ENCODE assay signal across 25 cellular contexts in genomic region chr4:78162821-78163220, GRCh38.
A peak's percentile ranks its signal among the peaks of the same experiment; 100 is the strongest.
DNase-seq lines count a peak whose midpoint lies in the region; ATAC-seq, FAIRE-seq and TF ChIP-seq lines count a peak whose summit lies in the region.
"Had no signal": no experiment of that assay in that cellular context is flagged by ENCODE, and none has a peak within 500 bp of the region (broad histone marks: within the 10 kb centered on the region; RNA-seq: fewer than 3 reads in every experiment).

No MANE protein-coding gene starts in this region.

- H3K9ac ChIP-seq in HUES48 (ENCODE audit: low read depth, low read length) (no peak overlapping the region), neuronal stem cell (ENCODE audit: low read depth, low read length, poor library complexity) (no peak overlapping the region)
- H3K9ac ChIP-seq: SK-N-SH had no signal

- H3K23ac ChIP-seq in neuronal stem cell (ENCODE audit: low read depth, low read length, poor library complexity), result no peak overlapping the region

- H4K8ac ChIP-seq in neuronal stem cell (ENCODE audit: low read depth, low read length), result no peak overlapping the region

- H3K36me3 ChIP-seq in HUES48 (ENCODE audit: control insufficient read depth, insufficient read depth, low read length), result no peaks in the 10 kb centered on the region
- H3K36me3 ChIP-seq in bronchial epithelial cell (ENCODE audit: control insufficient read depth, insufficient read depth, low read length), result no peaks in the 10 kb centered on the region
- H3K36me3 ChIP-seq in hepatocyte (replicated peaks; ENCODE audit: insufficient read depth, low read depth), result no peaks in the 10 kb centered on the region
- H3K36me3 ChIP-seq in neuronal stem cell (replicated peaks in 1 of 2; ENCODE audit: control insufficient read depth in 2 of 2, insufficient read depth in 2 of 2, low read length in 2 of 2), result no peaks in the 10 kb centered on the region
- H3K36me3 ChIP-seq: BE2C had no signal

- no peak overlapping the region for H2AK5ac ChIP-seq in neuronal stem cell (ENCODE audit: low read depth, low read length)

- TF ChIP-seq CTCF in bronchial epithelial cell (IDR thresholded peaks at IDR 0.05; ENCODE audit: insufficient read depth, low read length, severe bottlenecking) (no peak), hepatocyte (IDR thresholded peaks at IDR 0.05; ENCODE audit: poor library complexity) (no peak)

- no peak for FAIRE-seq in bronchial epithelial cell (lab: Jason Lieb, UNC)

- H3K4me2 ChIP-seq in hepatocyte (peak overlapping the region; percentile 62), neuronal stem cell (ENCODE audit: insufficient read depth, low read length, poor library complexity, severe bottlenecking) (no peak overlapping the region)
- H3K4me2 ChIP-seq: SK-N-SH had no signal

- H3K27ac ChIP-seq in HUES48 (ENCODE audit: low read depth, low read length) (peak overlapping the region; percentile 44), hepatocyte (no peak overlapping the region), neuronal stem cell (replicated peaks; ENCODE audit: low read length) (no peak overlapping the region)
- H3K27ac ChIP-seq: RWPE1 had no signal

- no peak overlapping the region for H3K14ac ChIP-seq in neuronal stem cell (ENCODE audit: low read length)

- no peaks in the 10 kb centered on the region for H3K9me2 ChIP-seq in hepatocyte (replicated peaks; ENCODE audit: insufficient read depth)
- H3K9me2 ChIP-seq: SK-N-SH had no signal

- peaks cover 39% of the 10 kb centered on the region for H3K79me2 ChIP-seq in hepatocyte

- WGBS in hepatocyte (ENCODE audit: low lambda C conversion rate, missing lambda C conversion rate), result 53% methylated on average over 3 of the region's 3 CpGs
- WGBS in neuronal stem cell (ENCODE audit: extremely low coverage in 2 of 2, insufficient read length in 2 of 2, insufficient replicate concordance in 1 of 2), 2 donors, result no CpG with 5 or more reads among the region's 3 CpGs

- H2BK120ac ChIP-seq in neuronal stem cell (ENCODE audit: low read depth, low read length), result no peak overlapping the region

- no peaks in the 10 kb centered on the region for H3K79me1 ChIP-seq in neuronal stem cell (ENCODE audit: low read depth, low read length)

- no peak overlapping the region for H2BK5ac ChIP-seq in neuronal stem cell (ENCODE audit: low read length)

- H4K20me1 ChIP-seq in hepatocyte (ENCODE audit: insufficient read depth, poor library complexity, severe bottlenecking), result no peaks in the 10 kb centered on the region

- H3K9me3 ChIP-seq in HUES48 (ENCODE audit: control insufficient read depth, insufficient read depth, low read length), result no peaks in the 10 kb centered on the region
- H3K9me3 ChIP-seq in hepatocyte (ENCODE audit: low read depth), result no peaks in the 10 kb centered on the region
- peaks cover 0 to 2% of the 10 kb centered on the region in 2 donors for H3K9me3 ChIP-seq in neuronal stem cell (replicated peaks in 1 of 2; ENCODE audit: control insufficient read depth in 2 of 2, insufficient read depth in 1 of 2, low read depth in 1 of 2, low read length in 2 of 2)
- H3K9me3 ChIP-seq: BE2C, SK-N-SH had no signal

- CTCF ChIA-PET in HEK293T (lab: Yijun Ruan, JAX), result no interaction called here

- H3K4me1 ChIP-seq in HUES48 (ENCODE audit: control insufficient read depth, insufficient read depth, low read length) (peaks cover 34% of the 10 kb centered on the region), hepatocyte (ENCODE audit: insufficient read depth) (peaks cover 6% of the 10 kb centered on the region), neuronal stem cell (ENCODE audit: control insufficient read depth in 2 of 2, insufficient read depth in 1 of 2, low read depth in 1 of 2, low read length in 2 of 2) (no peaks in the 10 kb centered on the region)

- H2BK15ac ChIP-seq in neuronal stem cell (ENCODE audit: low read length), result no peak overlapping the region

- no peak overlapping the region for H3K4ac ChIP-seq in neuronal stem cell (ENCODE audit: low read length)

- peak overlapping the region; percentile 5 for H2AFZ ChIP-seq in hepatocyte
- H2AFZ ChIP-seq in neuronal stem cell (ENCODE audit: low read length), result peak overlapping the region; percentile 56

- H4K91ac ChIP-seq in neuronal stem cell (ENCODE audit: low read depth, low read length, poor library complexity), result no peak overlapping the region

- no peak overlapping the region for H2BK12ac ChIP-seq in neuronal stem cell (ENCODE audit: low read length)

- ATAC-seq in GM21737 (IDR thresholded peaks at IDR 0.05; ENCODE audit: unreplicated experiment), result no peak

- H3K4me3 ChIP-seq in HUES48 (ENCODE audit: low read depth, low read length) (no peak overlapping the region), bronchial epithelial cell (ENCODE audit: low read depth, low read length) (no peak overlapping the region), hepatocyte (no peak overlapping the region), neuronal stem cell (ENCODE audit: low read length in 2 of 2) (no peak overlapping the region)

- no peaks in the 10 kb centered on the region for H3K27me3 ChIP-seq in HUES48 (ENCODE audit: control insufficient read depth, insufficient read depth, low read length)
- H3K27me3 ChIP-seq in bronchial epithelial cell (ENCODE audit: control insufficient read depth, insufficient read depth, low read length), result no peaks in the 10 kb centered on the region
- no peaks in the 10 kb centered on the region for H3K27me3 ChIP-seq in hepatocyte
- peaks cover 0 to 2% (median 0%) of the 10 kb centered on the region in 3 experiments for H3K27me3 ChIP-seq in neuronal stem cell (ENCODE audit: control insufficient read depth in 3 of 3, insufficient read depth in 3 of 3, low read depth in 1 of 3, low read length in 3 of 3)
- H3K27me3 ChIP-seq: BE2C had no signal

- no peak overlapping the region for H3K18ac ChIP-seq in neuronal stem cell (ENCODE audit: low read length)

- POLR2A ChIA-PET in HEK293T (lab: Yijun Ruan, JAX), result no interaction called here

- peak; percentile 69 for DNase-seq in bronchial epithelial cell (ENCODE audit: low read depth)
- DNase-seq in hepatocyte (ENCODE audit: low spot score), result no peak
- DNase-seq in neuronal stem cell (ENCODE audit: low spot score), result no peak
- DNase-seq in HEK293T (ENCODE audit: extremely low spot score), result no peak
- no peak for DNase-seq in mesenteric fat pad (ENCODE audit: low spot score)
- no peak for DNase-seq in NCI-H345 treated with DMSO at 0.1 percent for 48 hours (lab: John Stamatoyannopoulos, UW; ENCODE audit: unreplicated experiment)
- DNase-seq: BE2C; EL; GF-D8; H7; KBM-7; MM.1S; NCI-H1048; NCI-H1417 treated with DMSO at 0.1 percent for 48 hours; NCI-H187; NCI-H2107; NCI-H2227 treated with DMSO at 0.1 percent for 48 hours; NCI-H510A treated with DMSO at 0.1 percent for 48 hours; NCI-H774; NK-92 treated with Interleukin-12 subunit alpha and Interleukin-12 subunit beta, amount 100 ng/mL, for 24 hours; SIG-M5; SK-N-SH had no signal

TF ChIP-seq in HEK293T, 16 proteins besides CTCF, POLR2A, EP300 and RAD21:
- TF ChIP-seq HDGF (IDR thresholded peaks at IDR 0.05; ENCODE audit: borderline replicate concordance) (no peak), LEF1 (IDR thresholded peaks at IDR 0.05; ENCODE audit: borderline replicate concordance) (no peak), ARNT (IDR thresholded peaks at IDR 0.05) (no peak), L3MBTL2 (conservative IDR thresholded peaks at IDR 0.05) (no peak), CTBP1 (IDR thresholded peaks at IDR 0.05; ENCODE audit: borderline replicate concordance) (no peak), PKNOX1 (IDR thresholded peaks at IDR 0.05) (no peak), BHLHE40 (IDR thresholded peaks at IDR 0.05; ENCODE audit: borderline replicate concordance) (no peak), FOXA1 (IDR thresholded peaks at IDR 0.05) (no peak), TARDBP (IDR thresholded peaks at IDR 0.05) (no peak), FOXM1 (IDR thresholded peaks at IDR 0.05; ENCODE audit: borderline replicate concordance) (no peak), ELF4 (IDR thresholded peaks at IDR 0.05) (no peak), SUZ12 (IDR thresholded peaks at IDR 0.05) (no peak)
